22 cellular contexts compared by ENCODE assay signal in genomic region chr5:77354454-77354853, GRCh38.
"Had no signal": no experiment of that assay in that cellular context is flagged by ENCODE, and none has a peak within 500 bp of the region (broad histone marks: within the 10 kb centered on the region; RNA-seq: fewer than 3 reads in every experiment).

No MANE protein-coding gene starts in this region.

- H3K27me3 ChIP-seq: left lung, ovary, sigmoid colon, spleen, suprapubic skin, tibial nerve, uterus had no signal

- DNase-seq: hippocampal formation; kidney glomerular epithelial cell; left cardiac atrium; left lung; mesendoderm; naive B cell; natural killer cell; nephron progenitor cell; ovary; retina; right cardiac atrium; sigmoid colon; small intestine; spleen; stimulated activated CD4-positive, alpha-beta T cell treated with anti-CD3 and anti-CD28 coated beads, Interleukin-4, amount 100 ng/mL, for 24 hours; stimulated activated naive CD4-positive, alpha-beta T cell; uterus had no signal

- H3K4me1 ChIP-seq: spleen, suprapubic skin, tibial nerve, uterus had no signal

- ATAC-seq: left cardiac atrium; left lung; natural killer cell; right cardiac atrium; stimulated activated effector memory CD8-positive, alpha-beta T cell treated with anti-CD3 and anti-CD28 coated beads, Interleukin-12 subunit alpha, Interleukin-12 subunit beta, amount 100 ng/mL, for 72 hours had no signal

- FAIRE-seq: keratinocyte, small intestine had no signal

- H3K36me3 ChIP-seq: left lung, ovary, sigmoid colon, spleen, suprapubic skin, tibial nerve, uterus had no signal

- H3K4me3 ChIP-seq: left lung, lung, ovary, sigmoid colon, spleen, suprapubic skin, tibial nerve, uterus had no signal

- H3K27ac ChIP-seq: left lung, ovary, spleen, suprapubic skin, tibial nerve, uterus had no signal

- H3K9me3 ChIP-seq: left lung, ovary, sigmoid colon, spleen, suprapubic skin, tibial nerve, uterus had no signal
